In genomic region chr10:104318810-104319684, GRCh38 we compare ENCODE assay signal across 15 cellular contexts. TPM values are rescaled to one million over a fixed set of nuclear protein-coding genes. Genes with fewer than 3 reads are reported as not detected.
DNase-seq lines count a peak whose midpoint lies in the region; ATAC-seq, FAIRE-seq and TF ChIP-seq lines count a peak whose summit lies in the region.
"Had no signal": no experiment of that assay in that cellular context is flagged by ENCODE, and none has a peak within 500 bp of the region (broad histone marks: within the 10 kb centered on the region; RNA-seq: fewer than 3 reads in every experiment).

No MANE protein-coding gene starts in this region.

- H2BK120ac ChIP-seq in H9 (ENCODE audit: low read depth, low read length, poor library complexity, severe bottlenecking): no peak overlapping the region

- no peak for FAIRE-seq in astrocyte (lab: Jason Lieb, UNC)
- FAIRE-seq: HTR-8/SVneo had no signal

- H3K9me3 ChIP-seq in H9 (ENCODE audit: control insufficient read depth, low read depth, low read length) (no peaks in the 10 kb centered on the region), astrocyte (ENCODE audit: insufficient read depth, low read depth, low read length) (no peaks in the 10 kb centered on the region), gastrocnemius medialis (no peaks in the 10 kb centered on the region)

- H4K20me1 ChIP-seq in H9 (ENCODE audit: control insufficient read depth, insufficient read depth, insufficient read length) (no peaks in the 10 kb centered on the region), astrocyte (ENCODE audit: insufficient read depth, low read length) (peaks cover 99% of the 10 kb centered on the region)

- POLR2A ChIA-PET in HEK293T (lab: Yijun Ruan, JAX): no interaction called here

- H3K27ac ChIP-seq in H9 (ENCODE audit: insufficient read length, low read depth, low read length) (no peak overlapping the region), astrocyte (ENCODE audit: low read depth, low read length) (peak overlapping the region; percentile 0), gastrocnemius medialis (peak overlapping the region; percentile 35 to 55 (median 41))
- H3K27ac ChIP-seq: WERI-Rb-1 had no signal

- H3K27me3 Mint-ChIP-seq in H9 (ENCODE audit: low read depth) (no peaks in the 10 kb centered on the region), astrocyte (ENCODE audit: low read depth, unreplicated experiment) (no peaks in the 10 kb centered on the region)
- H3K27me3 Mint-ChIP-seq: activated naive CD8-positive, alpha-beta T cell had no signal

- H3K27ac Mint-ChIP-seq in H9 (peak overlapping the region; percentile 39 to 85 (median 63); a peak in 4 of 7 replicates), astrocyte (ENCODE audit: unreplicated experiment) (no peak overlapping the region)
- H3K27ac Mint-ChIP-seq: activated naive CD8-positive, alpha-beta T cell had no signal

- H2AFZ ChIP-seq in H9 (ENCODE audit: low read length) (no peak overlapping the region), astrocyte (ENCODE audit: low read depth, low read length) (no peak overlapping the region)

- no peak overlapping the region for H3K4me2 ChIP-seq in H9 (ENCODE audit: insufficient read depth, insufficient read length, low read length)
- H3K4me2 ChIP-seq in astrocyte (ENCODE audit: low read length): no peak overlapping the region

- H3K36me3 Mint-ChIP-seq in H9 (ENCODE audit: insufficient read depth in 1 of 3, low read depth in 3 of 3): peaks cover 12 to 31% (median 19%) of the 10 kb centered on the region in 3 experiments
- peaks cover 6% of the 10 kb centered on the region for H3K36me3 Mint-ChIP-seq in astrocyte (ENCODE audit: low read depth, unreplicated experiment)
- H3K36me3 Mint-ChIP-seq: activated naive CD8-positive, alpha-beta T cell had no signal

- no peak overlapping the region for H3K4ac ChIP-seq in H9 (ENCODE audit: low read depth, low read length)

- ATAC-seq in left ventricle myocardium superior (peak; percentile 10), gastrocnemius medialis (peak; percentile 28 to 64), GM21423 (IDR thresholded peaks at IDR 0.05; ENCODE audit: unreplicated experiment) (no peak), HG03039 (IDR thresholded peaks at IDR 0.05; ENCODE audit: unreplicated experiment) (no peak)
- ATAC-seq: left lobe of liver had no signal

- intact Hi-C loops in left ventricle myocardium superior (cut with micrococcal nuclease): no loop called here
- intact Hi-C loops in gastrocnemius medialis (cut with DNase I; ENCODE audit: low total_unique reads): no loop called here

- no peak overlapping the region for H2BK20ac ChIP-seq in H9 (ENCODE audit: low read depth, low read length, poor library complexity, severe bottlenecking)

- no peak overlapping the region for H2BK12ac ChIP-seq in H9 (ENCODE audit: insufficient read length, low read depth, low read length)

- no peak overlapping the region for H3T11ph ChIP-seq in H9 (ENCODE audit: low read length)

- H3K14ac ChIP-seq in H9 (ENCODE audit: insufficient read depth, low read length): no peak overlapping the region; the same call in 1 of the 2 replicates

- H3K9ac ChIP-seq in H9 (ENCODE audit: extremely low read depth, insufficient read length, low read length) (no peak overlapping the region), astrocyte (ENCODE audit: low read length) (peak overlapping the region; percentile 25)

- H3K4me3 Mint-ChIP-seq in H9 (no peak overlapping the region), astrocyte (ENCODE audit: unreplicated experiment) (no peak overlapping the region)
- H3K4me3 Mint-ChIP-seq: activated naive CD8-positive, alpha-beta T cell had no signal

- DNase-seq in H9 (no peak), astrocyte (ENCODE audit: low read depth) (no peak), left ventricle myocardium superior (no peak), gastrocnemius medialis (peak in 1 of 2 donors; percentile 35), GM20000 (ENCODE audit: low spot score) (no peak), HEK293T (ENCODE audit: extremely low spot score) (no peak)
- DNase-seq: NCI-H1930; OCI-M1; stimulated activated naive CD4-positive, alpha-beta T cell treated with Interleukin-2 at 50 U/mL for 16 hours; WERI-Rb-1 had no signal

- no peak overlapping the region for H3K23ac ChIP-seq in H9 (ENCODE audit: insufficient read length, low read depth, low read length)

- H3K4me3 ChIP-seq in astrocyte (ENCODE audit: insufficient read depth, low read depth, low read length) (no peak overlapping the region), gastrocnemius medialis (no peak overlapping the region)

- H2AK5ac ChIP-seq in H9 (ENCODE audit: insufficient read length, low read length): no peak overlapping the region

- TF ChIP-seq POLR2A in gastrocnemius medialis (IDR thresholded peaks at IDR 0.05): no peak

- H3K79me1 ChIP-seq in H9 (ENCODE audit: insufficient read depth, low read depth, low read length, poor library complexity, severe bottlenecking): no peaks in the 10 kb centered on the region

- H3K27me3 ChIP-seq in H9 (ENCODE audit: insufficient read depth, low read length): no peaks in the 10 kb centered on the region
- H3K27me3 ChIP-seq in astrocyte (ENCODE audit: insufficient read depth, low read length): no peaks in the 10 kb centered on the region
- no peaks in the 10 kb centered on the region for H3K27me3 ChIP-seq in gastrocnemius medialis

- in situ Hi-C loops in gastrocnemius medialis (cut with MboI; ENCODE audit: low sequenced_read_pairs in 4 of 4): no loop called here

- H3K79me2 ChIP-seq in H9 (ENCODE audit: insufficient read depth, low read length) (peaks cover 18% of the 10 kb centered on the region; the same call in 1 of the 2 replicates), astrocyte (ENCODE audit: insufficient read depth, low read length) (peaks cover 100% of the 10 kb centered on the region)

- no peak overlapping the region for H4K91ac ChIP-seq in H9 (ENCODE audit: insufficient read length, low read depth, low read length)

- no peak overlapping the region for H2BK15ac ChIP-seq in H9 (ENCODE audit: low read depth, low read length)

- H3K36me3 ChIP-seq in astrocyte (ENCODE audit: insufficient read depth, low read length) (peaks cover 4% of the 10 kb centered on the region), gastrocnemius medialis (peaks cover 0 to 16% of the 10 kb centered on the region in 2 donors)

- H3K9me3 Mint-ChIP-seq in H9 (no peaks in the 10 kb centered on the region), astrocyte (ENCODE audit: unreplicated experiment) (no peaks in the 10 kb centered on the region)

- no peak overlapping the region for H2BK5ac ChIP-seq in H9 (ENCODE audit: insufficient read length, low read length)

- H4K5ac ChIP-seq in H9 (ENCODE audit: insufficient read length, low read depth, low read length): no peak overlapping the region

- WGBS in H9 (ENCODE audit: extremely low coverage, insufficient read length, low lambda C conversion rate): no CpG with 5 or more reads among the region's 19 CpGs

- no peak overlapping the region for H3K56ac ChIP-seq in H9 (ENCODE audit: insufficient read length, low read depth, low read length)

- CTCF ChIA-PET in HEK293T (lab: Yijun Ruan, JAX): interaction anchor here (1.6 kb wide), 1 partner anchor 13 kb away, joined by 3 read pairs; no protein-coding TSS in a partner anchor

- H3K4me1 ChIP-seq in H9 (ENCODE audit: insufficient read depth, low read length): peaks cover 26% of the 10 kb centered on the region
- peaks cover 31% of the 10 kb centered on the region for H3K4me1 ChIP-seq in astrocyte (ENCODE audit: insufficient read depth, low read length)
- peaks cover 57 to 67% of the 10 kb centered on the region in 2 donors for H3K4me1 ChIP-seq in gastrocnemius medialis

- TF ChIP-seq CTCF in H9 (conservative IDR thresholded peaks at IDR 0.05): no peak
- no peak for TF ChIP-seq CTCF in astrocyte (IDR thresholded peaks at IDR 0.05; ENCODE audit: insufficient read depth, low read depth, low read length)
- no peak for TF ChIP-seq CTCF in gastrocnemius medialis (IDR thresholded peaks at IDR 0.05 in 4 of 5, conservative IDR thresholded peaks at IDR 0.05 in 1 of 5)
- TF ChIP-seq CTCF in GM20000 (IDR thresholded peaks at IDR 0.05; ENCODE audit: extremely low read depth, missing control alignments): no peak

- no peak overlapping the region for H4K8ac ChIP-seq in H9 (replicated peaks; ENCODE audit: insufficient read length, low read depth, low read length)

- no peaks in the 10 kb centered on the region for H3K23me2 ChIP-seq in H9 (ENCODE audit: insufficient read length, low read depth, low read length, poor library complexity, severe bottlenecking)

- H3K4me1 Mint-ChIP-seq in H9 (peaks cover 64 to 66% of the 10 kb centered on the region in 2 experiments), astrocyte (ENCODE audit: low read depth, unreplicated experiment) (peaks cover 25% of the 10 kb centered on the region)

- no peak overlapping the region for H3K18ac ChIP-seq in H9 (ENCODE audit: insufficient read length, low read depth, low read length)

TF ChIP-seq in HEK293T, 16 proteins besides CTCF, POLR2A, EP300 and RAD21:
- no peak for TF ChIP-seq L3MBTL2 (conservative IDR thresholded peaks at IDR 0.05)
- no peak for TF ChIP-seq ZNF384 (IDR thresholded peaks at IDR 0.05)
- no peak for TF ChIP-seq NFRKB (IDR thresholded peaks at IDR 0.05)
- TF ChIP-seq LEF1 (IDR thresholded peaks at IDR 0.05; ENCODE audit: borderline replicate concordance): no peak
- no peak for TF ChIP-seq TARDBP (IDR thresholded peaks at IDR 0.05)
- no peak for TF ChIP-seq FOXA1 (IDR thresholded peaks at IDR 0.05)
- no peak for TF ChIP-seq FOXM1 (IDR thresholded peaks at IDR 0.05; ENCODE audit: borderline replicate concordance)
- TF ChIP-seq SUZ12 (IDR thresholded peaks at IDR 0.05): no peak
- no peak for TF ChIP-seq SP1 (IDR thresholded peaks at IDR 0.05)
- TF ChIP-seq HDGF (IDR thresholded peaks at IDR 0.05; ENCODE audit: borderline replicate concordance): no peak
- no peak for TF ChIP-seq BHLHE40 (IDR thresholded peaks at IDR 0.05; ENCODE audit: borderline replicate concordance)
- no peak for TF ChIP-seq CTBP1 (IDR thresholded peaks at IDR 0.05; ENCODE audit: borderline replicate concordance)

RNA-seq across cellular contexts. Expression of gene ITPRIP, which starts 19.2 kb away (rescaled TPM):
- total RNA-seq in H9 (2021): 22.2 and 22.5 TPM in 2 replicates
- 21.7 and 21.9 TPM in 2 replicates for total RNA-seq in astrocyte
- 27.6 TPM for total RNA-seq in left ventricle myocardium superior
- total RNA-seq in gastrocnemius medialis: 10 to 100 TPM in 1 of 4 donors, 1 to 10 TPM in 3; 5.0 to 19.9 (median 7.9) TPM

RNA-seq across cellular contexts. Expression of gene CFAP58, which starts 34.6 kb away (rescaled TPM):
- total RNA-seq in H9 (2021) (0.63 and 0.88 TPM in 2 replicates), astrocyte (0.82 and 0.86 TPM in 2 replicates), left ventricle myocardium superior (1.2 TPM), gastrocnemius medialis (under 1 TPM in 3 of 4 donors, not detected in 1; 0.13 to 0.36 (median 0.27) TPM)

RNA-seq across cellular contexts. Expression of gene GSTO2, which starts 50.1 kb away (rescaled TPM):
- 12.0 and 14.5 TPM in 2 replicates for total RNA-seq in H9 (2021)
- total RNA-seq in astrocyte: 1.2 and 1.9 TPM in 2 replicates
- total RNA-seq in left ventricle myocardium superior: 1.1 TPM
- 1 to 10 TPM in 2 of 4 donors, under 1 TPM in 1, not detected in 1; 0.71 to 2.3 (median 1.4) TPM for total RNA-seq in gastrocnemius medialis

Comparison
In these comparisons a context has a peak if more than half of its experiments do, and no peak if none do; other contexts are left out.
1. ATAC-seq: peak in left ventricle myocardium superior (single experiment) and gastrocnemius medialis (2 of 2); none in GM21423 (single experiment) and HG03039 (single experiment).